In the genomic region with DNA sequence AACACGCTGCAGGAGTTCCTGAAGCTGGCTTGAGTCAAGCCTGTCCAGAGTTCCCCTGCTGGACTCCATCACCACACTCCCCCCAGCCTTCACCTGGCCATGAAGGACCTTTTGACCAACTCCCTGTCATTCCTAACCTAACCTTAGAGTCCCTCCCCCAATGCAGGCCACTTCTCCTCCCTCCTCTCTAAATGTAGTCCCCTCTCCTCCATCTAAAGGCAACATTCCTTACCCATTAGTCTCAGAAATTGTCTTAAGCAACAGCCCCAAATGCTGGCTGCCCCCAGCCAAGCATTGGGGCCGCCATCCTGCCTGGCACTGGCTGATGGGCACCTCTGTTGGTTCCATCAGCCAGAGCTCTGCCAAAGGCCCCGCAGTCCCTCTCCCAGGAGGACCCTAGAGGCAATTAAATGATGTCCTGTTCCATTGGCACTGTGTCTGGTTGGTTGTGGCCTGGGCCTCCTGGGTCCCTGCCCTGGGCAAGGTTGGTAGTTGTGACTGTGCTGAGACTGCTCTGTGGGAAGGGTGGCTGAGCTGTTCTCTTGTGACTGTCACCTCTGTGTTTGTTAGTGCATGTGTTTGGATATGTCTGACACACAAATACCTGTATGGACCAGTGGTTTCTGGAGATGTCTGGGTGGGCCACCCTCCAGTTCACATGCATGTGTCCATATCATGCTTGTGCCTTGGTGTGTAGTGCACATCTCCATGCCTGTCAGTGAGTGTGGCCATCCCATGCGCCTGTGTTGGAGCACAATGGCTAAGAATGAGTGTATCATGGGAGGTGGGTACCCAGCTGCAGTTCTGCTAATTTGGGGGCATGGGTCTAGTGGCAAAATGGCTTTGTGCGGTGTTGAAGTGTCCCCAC, we compare ENCODE assay signal across 9 cellular contexts. TPM values are rescaled to one million over a fixed set of nuclear protein-coding genes. Genes with fewer than 3 reads are reported as not detected.
A peak's percentile ranks its signal among the peaks of the same experiment; 100 is the strongest.
DNase-seq lines count a peak whose midpoint lies in the region; ATAC-seq lines count a peak whose summit lies in the region.
"Had no signal": no experiment of that assay in that cellular context is flagged by ENCODE, and none has a peak within 500 bp of the region (broad histone marks: within the 10 kb centered on the region; RNA-seq: fewer than 3 reads in every experiment).

No MANE protein-coding gene starts in this region.

- H4K20me1 ChIP-seq in BLaER1 treated with 17β-estradiol and CSF1 and Interleukin-3, amounts not matched to agents 10 nM and 100 nM, result peaks cover 6 to 48% (median 30%) of the 10 kb centered on the region in 11 experiments; a peak in 17 of 22 replicates

- no peaks in the 10 kb centered on the region for H3K27me3 Mint-ChIP-seq in naive B cell

- H3K36me3 Mint-ChIP-seq in naive B cell, result peaks cover 5 to 8% of the 10 kb centered on the region in 2 donors

- no peaks in the 10 kb centered on the region for H3K9me3 ChIP-seq in BLaER1 treated with 17β-estradiol and CSF1 and Interleukin-3, amounts not matched to agents 10 nM and 100 nM (replicated peaks in 1 of 11)
- H3K9me3 ChIP-seq in KOPT-K1 (ENCODE audit: insufficient read depth, low read length, poor library complexity, severe bottlenecking), result no peaks in the 10 kb centered on the region

- peak overlapping the region; percentile 89 to 99 (median 97) for H3K9ac ChIP-seq in BLaER1 treated with 17β-estradiol and CSF1 and Interleukin-3, amounts not matched to agents 10 nM and 100 nM

- no peaks in the 10 kb centered on the region for H3K27me3 ChIP-seq in BLaER1 treated with 17β-estradiol and CSF1 and Interleukin-3, amounts not matched to agents 10 nM and 100 nM

- peak overlapping the region; percentile 84 to 96 (median 90) for H3K4me3 ChIP-seq in BLaER1 treated with 17β-estradiol and CSF1 and Interleukin-3, amounts not matched to agents 10 nM and 100 nM

- DNase-seq in caudate nucleus (lab: John Stamatoyannopoulos, UW), result no peak
- no peak for DNase-seq in naive B cell
- DNase-seq in NCI-H2196 treated with DMSO at 0.1 percent for 48 hours (lab: John Stamatoyannopoulos, UW; ENCODE audit: unreplicated experiment), result no peak
- no peak for DNase-seq in iPS-NIHi7 (ENCODE audit: extremely low spot score)
- DNase-seq: NCI-H510A had no signal

- ATAC-seq in naive B cell (ENCODE audit: low read depth in 2 of 2) (no peak), GM19463 (IDR thresholded peaks at IDR 0.05; ENCODE audit: unreplicated experiment) (no peak), HG03039 (IDR thresholded peaks at IDR 0.05; ENCODE audit: unreplicated experiment) (no peak)

- H3K36me3 ChIP-seq in BLaER1 treated with 17β-estradiol and CSF1 and Interleukin-3, amounts not matched to agents 10 nM and 100 nM, result peaks cover 34 to 68% (median 57%) of the 10 kb centered on the region in 11 experiments
- H3K36me3 ChIP-seq in KOPT-K1 (ENCODE audit: insufficient read depth, low read length), result peaks cover 54% of the 10 kb centered on the region

- no peaks in the 10 kb centered on the region for H3K9me3 Mint-ChIP-seq in naive B cell

- peak overlapping the region; percentile 79 to 96 (median 90) for H3K4me3 Mint-ChIP-seq in naive B cell

- H3K4me2 ChIP-seq in BLaER1 treated with 17β-estradiol and CSF1 and Interleukin-3, amounts not matched to agents 10 nM and 100 nM, result peak overlapping the region; percentile 94 to 100 (median 98)

- H3K27ac ChIP-seq in BLaER1 treated with 17β-estradiol and CSF1 and Interleukin-3, amounts not matched to agents 10 nM and 100 nM, result peak overlapping the region in 10 of 11 experiments; percentile 88 to 99 (median 95); a peak in 20 of 22 replicates
- H3K27ac ChIP-seq in KOPT-K1 (ENCODE audit: low read depth, low read length, poor library complexity, severe bottlenecking), result peak overlapping the region; percentile 73
- peak overlapping the region; percentile 26 for H3K27ac ChIP-seq in caudate nucleus (ENCODE audit: low read depth, low read length)

- H3K27ac Mint-ChIP-seq in naive B cell, result peak overlapping the region; percentile 41 to 96 (median 92)

- peaks cover 63 to 80% (median 74%) of the 10 kb centered on the region in 3 donors for H3K4me1 Mint-ChIP-seq in naive B cell

- H3K4me1 ChIP-seq in BLaER1 treated with 17β-estradiol and CSF1 and Interleukin-3, amounts not matched to agents 10 nM and 100 nM, result peaks cover 85 to 93% (median 89%) of the 10 kb centered on the region in 10 experiments

RNA-seq across cellular contexts. Expression of a gene that starts 1.4 kb away (rescaled TPM):
- 1,000 to 10,000 TPM in 2 of 6 donors, 100 to 1,000 TPM in 4; 624 to 1,205 (median 832) TPM for polyA plus RNA-seq in naive B cell (ENCODE audit: low read depth in 6 of 6)

RNA-seq across cellular contexts. Expression of a gene that starts 25.1 kb away (rescaled TPM):
- 10 to 100 TPM in 2 of 6 donors, 1 to 10 TPM in 4; 4.3 to 15.7 (median 6.9) TPM for polyA plus RNA-seq in naive B cell (ENCODE audit: low read depth in 6 of 6)

RNA-seq across cellular contexts. Expression of a gene that starts 36.4 kb away (rescaled TPM):
- polyA plus RNA-seq in naive B cell (ENCODE audit: low read depth in 6 of 6), result over 10,000 TPM; 10,565 to 16,920 (median 13,137) TPM

RNA-seq across cellular contexts. Expression of a gene that starts 47.3 kb away (rescaled TPM):
- 1 to 10 TPM; 2.5 to 8.2 (median 4.9) TPM for polyA plus RNA-seq in naive B cell (ENCODE audit: low read depth in 6 of 6)

Comparison
In these comparisons a context has a peak if more than half of its experiments do, and no peak if none do; other contexts are left out.
1. H3K27ac ChIP-seq: peak in every context shown above with its lines; median percentile 95 in BLaER1 treated with 17β-estradiol and CSF1 and Interleukin-3, amounts not matched to agents 10 nM and 100 nM; 73 in KOPT-K1; 26 in caudate nucleus.